Comparison of ENCODE assay signal across 1 cellular context in the genomic region with DNA sequence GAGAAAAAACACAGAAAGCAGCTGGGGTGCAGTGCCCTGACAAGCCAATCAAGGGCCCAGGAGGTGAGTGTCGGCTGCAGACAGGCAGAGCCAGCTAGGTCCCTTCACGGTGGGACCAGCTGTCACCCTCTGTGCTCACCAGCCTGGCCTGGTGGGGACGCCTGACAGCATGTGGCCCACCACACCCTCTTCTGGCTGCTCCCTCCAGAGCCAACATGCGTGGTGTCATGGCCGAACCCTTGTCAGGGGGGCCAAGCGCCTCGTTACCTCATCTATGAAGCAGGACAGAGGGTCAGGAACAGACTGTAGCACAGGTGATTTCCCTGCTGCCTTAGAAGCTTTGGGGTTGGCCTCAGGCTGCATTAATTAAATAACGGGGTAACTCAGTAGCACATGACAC.
TF ChIP-seq lines count a peak whose summit lies in the region.

No MANE protein-coding gene starts in this region.

TF ChIP-seq in H1, 55 proteins besides CTCF, POLR2A, EP300 and RAD21:
- no peak for TF ChIP-seq TBP (IDR thresholded peaks at IDR 0.05; ENCODE audit: low read depth, low read length)
- TF ChIP-seq CEBPB (IDR thresholded peaks at IDR 0.05; ENCODE audit: low read depth, low read length) = no peak
- TF ChIP-seq SAP30 (IDR thresholded peaks at IDR 0.05; ENCODE audit: insufficient read depth, insufficient replicate concordance, low read length) = no peak
- TF ChIP-seq PHF8 (conservative IDR thresholded peaks at IDR 0.05; ENCODE audit: low read depth, low read length) = no peak
- TF ChIP-seq ZNF274 (IDR thresholded peaks at IDR 0.05; ENCODE audit: borderline replicate concordance, extremely low read depth, low read length) = no peak
- TF ChIP-seq EZH2 (IDR thresholded peaks at IDR 0.05; ENCODE audit: low read depth, low read length, severe bottlenecking) = no peak
- TF ChIP-seq POLR2AphosphoS5 (IDR thresholded peaks at IDR 0.05; ENCODE audit: low read depth, low read length) = no peak
- no peak for TF ChIP-seq CBX8 (IDR thresholded peaks at IDR 0.05; ENCODE audit: borderline replicate concordance, low read depth, low read length)
- TF ChIP-seq RNF2 (IDR thresholded peaks at IDR 0.05; ENCODE audit: borderline replicate concordance, low read depth, low read length, missing control alignments, poor library complexity, severe bottlenecking) = no peak
- TF ChIP-seq POU5F1 (IDR thresholded peaks at IDR 0.05; ENCODE audit: low read depth, low read length) = no peak
- no peak for TF ChIP-seq NANOG (IDR thresholded peaks at IDR 0.05; ENCODE audit: insufficient read depth, low read depth, low read length, poor library complexity, severe bottlenecking)
- TF ChIP-seq SP2 (IDR thresholded peaks at IDR 0.05; ENCODE audit: low read length) = no peak
- TF ChIP-seq CHD7 (IDR thresholded peaks at IDR 0.05; ENCODE audit: insufficient replicate concordance, low read length) = no peak
- no peak for TF ChIP-seq SP1 (IDR thresholded peaks at IDR 0.05; ENCODE audit: low read depth, low read length)
- no peak for TF ChIP-seq CBX5 (IDR thresholded peaks at IDR 0.05; ENCODE audit: low read depth, low read length)
- no peak for TF ChIP-seq KDM1A (IDR thresholded peaks at IDR 0.05; ENCODE audit: borderline replicate concordance, low read length)
- TF ChIP-seq, protein P1, sequence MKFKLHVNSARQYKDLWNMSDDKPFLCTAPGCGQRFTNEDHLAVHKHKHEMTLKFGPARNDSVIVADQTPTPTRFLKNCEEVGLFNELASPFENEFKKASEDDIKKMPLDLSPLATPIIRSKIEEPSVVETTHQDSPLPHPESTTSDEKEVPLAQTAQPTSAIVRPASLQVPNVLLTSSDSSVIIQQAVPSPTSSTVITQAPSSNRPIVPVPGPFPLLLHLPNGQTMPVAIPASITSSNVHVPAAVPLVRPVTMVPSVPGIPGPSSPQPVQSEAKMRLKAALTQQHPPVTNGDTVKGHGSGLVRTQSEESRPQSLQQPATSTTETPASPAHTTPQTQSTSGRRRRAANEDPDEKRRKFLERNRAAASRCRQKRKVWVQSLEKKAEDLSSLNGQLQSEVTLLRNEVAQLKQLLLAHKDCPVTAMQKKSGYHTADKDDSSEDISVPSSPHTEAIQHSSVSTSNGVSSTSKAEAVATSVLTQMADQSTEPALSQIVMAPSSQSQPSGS (IDR thresholded peaks at IDR 0.05; ENCODE audit: low read length) = no peak
- TF ChIP-seq SUZ12 (IDR thresholded peaks at IDR 0.05; ENCODE audit: low read length) = no peak
- TF ChIP-seq HDAC6 (IDR thresholded peaks at IDR 0.05; ENCODE audit: low read depth, low read length) = no peak
- TF ChIP-seq TAF1 (IDR thresholded peaks at IDR 0.05; ENCODE audit: low read depth, low read length) = no peak
